In the genomic region with DNA sequence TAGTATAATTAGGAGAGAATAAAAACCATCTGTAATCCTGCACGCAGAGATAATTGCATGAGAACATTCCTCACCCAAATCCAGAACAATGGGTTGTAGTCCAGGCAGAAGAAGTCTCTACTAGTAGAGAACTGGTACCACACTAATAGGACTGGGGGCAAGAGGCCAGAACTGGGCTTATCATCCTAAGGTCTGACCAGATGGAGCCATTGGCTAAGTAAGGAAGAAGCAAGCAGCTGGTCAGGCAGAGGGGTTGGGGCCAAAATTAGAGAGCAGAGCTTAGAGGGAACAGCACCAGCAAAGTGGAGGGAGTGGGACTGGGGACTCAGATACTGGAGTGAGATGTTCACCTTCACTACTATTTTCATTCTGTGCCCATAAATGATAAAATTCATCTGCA, we compare ENCODE assay signal across 35 cellular contexts.
"Had no signal": no experiment of that assay in that cellular context is flagged by ENCODE, and none has a peak within 500 bp of the region (broad histone marks: within the 10 kb centered on the region; RNA-seq: fewer than 3 reads in every experiment).

No MANE protein-coding gene starts in this region.

- H3K4me1 ChIP-seq: Peyer's patch had no signal

- H3K9me3 ChIP-seq: Peyer's patch had no signal

- H3K36me3 Mint-ChIP-seq: activated CD8-positive, alpha-beta memory T cell treated with anti-CD3 and anti-CD28 coated beads, Interleukin-2, amount 10 ng/mL, durations not matched to agents 7 days and 5 days; activated naive CD8-positive, alpha-beta T cell treated with anti-CD3 and anti-CD28 coated beads for 36 hours had no signal

- H3K27me3 ChIP-seq: Peyer's patch had no signal

- ATAC-seq: activated CD8-positive, alpha-beta memory T cell treated with anti-CD3 and anti-CD28 coated beads, Interleukin-2, amount 10 ng/mL, durations not matched to agents 7 days and 5 days; PC-3 had no signal

- H3K9me3 Mint-ChIP-seq: activated CD4-positive, alpha-beta memory T cell treated with anti-CD3 and anti-CD28 coated beads, Interleukin-2, amount 10 ng/mL, durations not matched to agents 7 days and 5 days; activated naive CD8-positive, alpha-beta T cell treated with anti-CD3 and anti-CD28 coated beads for 36 hours had no signal

- DNase-seq: activated CD4-positive, alpha-beta memory T cell treated with anti-CD3 and anti-CD28 coated beads, Interleukin-2, amount 10 ng/mL, durations not matched to agents 7 days and 5 days; activated CD4-positive, alpha-beta T cell treated with anti-CD3 and anti-CD28 coated beads for 1 hour; activated CD4-positive, alpha-beta T cell treated with anti-CD3 and anti-CD28 coated beads for 48 hours; activated CD4-positive, CD25-positive, alpha-beta regulatory T cell; activated CD8-positive, alpha-beta memory T cell treated with anti-CD3 and anti-CD28 coated beads for 24 hours; activated CD8-positive, alpha-beta memory T cell treated with anti-CD3 and anti-CD28 coated beads, Interleukin-2, amount 10 ng/mL, durations not matched to agents 7 days and 5 days; activated CD8-positive, alpha-beta memory T cell treated with anti-CD3 and anti-CD28 coated beads, Interleukin-2, amount 50 U/mL, for 48 hours; activated effector memory CD4-positive, alpha-beta T cell treated with Interleukin-2 at 50 U/mL for 16 hours; activated naive CD4-positive, alpha-beta T cell; activated naive CD4-positive, alpha-beta T cell treated with anti-CD3 and anti-CD28 coated beads, Interleukin-2, amount 50 U/mL, for 16 hours; activated naive CD8-positive, alpha-beta T cell treated with anti-CD3 and anti-CD28 coated beads for 36 hours; activated T-cell treated with anti-CD3 and anti-CD28 coated beads, Interleukin-2, amount 50 U/mL, for 48 hours; amniotic stem cell; aorta; cerebellar nuclear complex; Kasumi-1; KG1; MM.1S; MV-4-11; NCI-H1092; NCI-H1436 treated with DMSO at 0.1 percent for 48 hours; NCI-H1694 treated with DMSO at 0.1 percent for 48 hours; NCI-H2029; NCI-H510A; NCI-H69; NK-92 treated with Interleukin-12 subunit alpha and Interleukin-12 subunit beta, amount 100 ng/mL, for 24 hours; PC-3; Peyer's patch; RPMI8226; SHP77 treated with DMSO at 0.1 percent for 48 hours; SW 1271; T-helper 1 cell; T-helper 2 cell; T-helper 9 cell had no signal

- H3K36me3 ChIP-seq: Peyer's patch had no signal

- H3K4me3 ChIP-seq: Peyer's patch had no signal

- H3K27ac Mint-ChIP-seq: activated CD4-positive, alpha-beta memory T cell treated with anti-CD3 and anti-CD28 coated beads, Interleukin-2, amount 10 ng/mL, durations not matched to agents 7 days and 5 days; activated CD8-positive, alpha-beta memory T cell treated with anti-CD3 and anti-CD28 coated beads, Interleukin-2, amount 10 ng/mL, durations not matched to agents 7 days and 5 days; activated naive CD8-positive, alpha-beta T cell treated with anti-CD3 and anti-CD28 coated beads for 36 hours had no signal

- H3K4me3 Mint-ChIP-seq: activated CD4-positive, alpha-beta memory T cell treated with anti-CD3 and anti-CD28 coated beads, Interleukin-2, amount 10 ng/mL, durations not matched to agents 7 days and 5 days; activated CD8-positive, alpha-beta memory T cell treated with anti-CD3 and anti-CD28 coated beads, Interleukin-2, amount 10 ng/mL, durations not matched to agents 7 days and 5 days; activated naive CD8-positive, alpha-beta T cell treated with anti-CD3 and anti-CD28 coated beads for 36 hours had no signal

- H3K4me1 Mint-ChIP-seq: activated CD4-positive, alpha-beta memory T cell treated with anti-CD3 and anti-CD28 coated beads, Interleukin-2, amount 10 ng/mL, durations not matched to agents 7 days and 5 days; activated CD8-positive, alpha-beta memory T cell treated with anti-CD3 and anti-CD28 coated beads, Interleukin-2, amount 10 ng/mL, durations not matched to agents 7 days and 5 days; activated naive CD8-positive, alpha-beta T cell treated with anti-CD3 and anti-CD28 coated beads for 36 hours had no signal

- H3K27ac ChIP-seq: Peyer's patch, VCaP had no signal
